Comparison of ENCODE assay signal across 8 cellular contexts in genomic region chr14:59870277-59871165, GRCh38. TPM values are rescaled to one million over a fixed set of nuclear protein-coding genes. Genes with fewer than 3 reads are reported as not detected.
DNase-seq lines count a peak whose midpoint lies in the region; ATAC-seq and TF ChIP-seq lines count a peak whose summit lies in the region.

Gene RTN1, minus strand, starts transcription at chr14:59870776. Its CDS starts 146 bp downstream, at chr14:59870630.

- peak; percentile 62 for DNase-seq in activated effector memory CD4-positive, alpha-beta T cell treated with anti-CD3 and anti-CD28 coated beads, Interleukin-2, amount 50 U/mL, for 16 hours
- no peak for DNase-seq in activated effector memory CD4-positive, alpha-beta T cell treated with Interleukin-2 at 50 U/mL for 16 hours
- DNase-seq in NCI-H2227 (lab: John Stamatoyannopoulos, UW; ENCODE audit: unreplicated experiment) = peak; percentile 62
- DNase-seq in activated CD4-positive, alpha-beta memory T cell treated with anti-CD3 and anti-CD28 coated beads, Interleukin-2, amount 10 ng/mL, durations not matched to agents 7 days and 5 days = peak; percentile 18
- peak; percentile 31 for DNase-seq in fibroblast of pulmonary artery (ENCODE audit: low read depth)
- peak; percentile 36 for DNase-seq in myocyte (ENCODE audit: low read depth)
- peak; percentile 66 for DNase-seq in ureter (ENCODE audit: low spot score)

- CTCF ChIA-PET in activated CD4-positive, alpha-beta memory T cell treated with anti-CD3 and anti-CD28 coated beads, Interleukin-2, amount 10 ng/mL, durations not matched to agents 7 days and 5 days (lab: Charles Lee) = interaction anchor here (1.4 kb wide), 1 partner anchor 313 kb away, joined by 3 read pairs; no protein-coding TSS in a partner anchor

- POLR2A ChIA-PET in activated CD4-positive, alpha-beta memory T cell treated with anti-CD3 and anti-CD28 coated beads, Interleukin-2, amount 10 ng/mL, durations not matched to agents 7 days and 5 days (lab: Charles Lee) = no interaction called here

- H3K9me3 Mint-ChIP-seq in activated CD4-positive, alpha-beta memory T cell treated with anti-CD3 and anti-CD28 coated beads, Interleukin-2, amount 10 ng/mL, durations not matched to agents 7 days and 5 days = no peaks in the 10 kb centered on the region

- peaks cover 54% of the 10 kb centered on the region for H3K27me3 Mint-ChIP-seq in activated CD4-positive, alpha-beta memory T cell treated with anti-CD3 and anti-CD28 coated beads, Interleukin-2, amount 10 ng/mL, durations not matched to agents 7 days and 5 days

- no peak for TF ChIP-seq CTCF in fibroblast of pulmonary artery (IDR thresholded peaks at IDR 0.05; ENCODE audit: low read length, missing control alignments)

- H3K36me3 Mint-ChIP-seq in activated CD4-positive, alpha-beta memory T cell treated with anti-CD3 and anti-CD28 coated beads, Interleukin-2, amount 10 ng/mL, durations not matched to agents 7 days and 5 days (ENCODE audit: low read depth) = no peaks in the 10 kb centered on the region

- H3K27ac Mint-ChIP-seq in activated CD4-positive, alpha-beta memory T cell treated with anti-CD3 and anti-CD28 coated beads, Interleukin-2, amount 10 ng/mL, durations not matched to agents 7 days and 5 days = no peak within 1 kb of the TSS

- peaks cover 9% of the 10 kb centered on the region for H3K4me1 Mint-ChIP-seq in activated CD4-positive, alpha-beta memory T cell treated with anti-CD3 and anti-CD28 coated beads, Interleukin-2, amount 10 ng/mL, durations not matched to agents 7 days and 5 days

- peak; percentile 60 for ATAC-seq in HG02884 (IDR thresholded peaks at IDR 0.05; ENCODE audit: unreplicated experiment)

- H3K4me3 ChIP-seq in fibroblast of pulmonary artery (replicated peaks; ENCODE audit: low read depth, low read length) = peak within 1 kb of the TSS; percentile 51

- H3K4me3 Mint-ChIP-seq in activated CD4-positive, alpha-beta memory T cell treated with anti-CD3 and anti-CD28 coated beads, Interleukin-2, amount 10 ng/mL, durations not matched to agents 7 days and 5 days = peak within 1 kb of the TSS; percentile 66

RNA-seq across cellular contexts. Expression of gene RTN1, which starts in this region (rescaled TPM):
- total RNA-seq in activated CD4-positive, alpha-beta memory T cell treated with anti-CD3 and anti-CD28 coated beads, Interleukin-2, amount 10 ng/mL, durations not matched to agents 7 days and 5 days = not detected
- 0.29 and 0.36 TPM in 2 replicates for total RNA-seq in myocyte
- polyA plus RNA-seq in myocyte (2012) = 0.20 TPM
- 5.2 TPM for total RNA-seq in ureter

Comparison
In these comparisons a context has a peak if more than half of its experiments do, and no peak if none do; other contexts are left out.
1. Peak in DNase-seq in activated CD4-positive, alpha-beta memory T cell treated with anti-CD3 and anti-CD28 coated beads, Interleukin-2, amount 10 ng/mL, durations not matched to agents 7 days and 5 days; RNA of the gene not detected or under 1 TPM.
2. Peak in DNase-seq in myocyte; RNA of the gene not detected or under 1 TPM.